6 cellular contexts compared by ENCODE assay signal in the genomic region with DNA sequence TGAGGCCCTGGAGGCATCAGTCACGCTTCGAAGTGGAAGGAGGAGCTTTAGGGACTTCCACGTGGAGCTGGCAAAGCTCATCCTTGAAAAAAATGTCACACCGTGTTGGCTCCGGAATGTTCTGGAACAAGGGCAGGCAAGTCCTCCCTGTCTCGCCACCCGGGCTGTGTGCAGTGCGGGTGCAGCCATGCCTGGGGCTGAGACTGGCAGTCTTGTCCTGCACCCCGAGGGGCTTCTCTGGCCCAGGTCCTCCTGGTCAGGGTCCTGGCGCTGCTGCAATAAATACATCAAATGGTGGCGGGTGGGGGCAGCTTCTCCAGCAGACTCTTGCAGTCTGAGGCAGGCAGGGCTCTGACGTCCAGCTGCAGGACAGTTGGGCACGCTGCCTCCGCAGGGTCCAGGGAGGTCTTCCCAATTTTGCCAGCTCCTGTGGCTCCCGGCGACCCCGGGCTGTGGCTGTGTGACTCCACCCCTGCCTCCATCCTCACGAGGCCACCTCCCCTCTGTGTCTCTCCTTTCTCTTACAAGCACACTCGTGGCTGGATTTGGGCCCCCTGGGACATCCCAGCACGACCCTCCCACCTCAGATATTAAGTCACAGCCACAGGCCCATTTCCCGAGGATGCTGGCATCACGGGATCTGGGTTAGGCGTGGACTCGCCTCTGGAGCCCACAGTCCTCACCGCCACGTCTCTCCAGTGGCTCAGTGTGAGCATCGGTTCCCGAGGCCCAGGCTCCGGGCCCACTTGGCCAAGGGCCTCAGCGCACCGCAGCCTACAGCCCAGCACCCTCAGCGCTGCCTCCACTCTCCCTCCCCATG. TPM values are rescaled to one million over a fixed set of nuclear protein-coding genes. Genes with fewer than 3 reads are reported as not detected.
"Had no signal": no experiment of that assay in that cellular context is flagged by ENCODE, and none has a peak within 500 bp of the region (broad histone marks: within the 10 kb centered on the region; RNA-seq: fewer than 3 reads in every experiment).

No MANE protein-coding gene starts in this region.

RNA-seq across cellular contexts. Expression of gene ZDHHC11, which starts 8.2 kb away (rescaled TPM):
- polyA plus RNA-seq: naive thymus-derived CD8-positive, alpha-beta T cell had no signal

RNA-seq across cellular contexts. Expression of gene ZDHHC11B, which starts 58.1 kb away (rescaled TPM):
- total RNA-seq: activated CD4-positive, alpha-beta memory T cell treated with anti-CD3 and anti-CD28 coated beads, Interleukin-2, amount 10 ng/mL, durations not matched to agents 7 days and 5 days; epithelial cell of proximal tubule; foreskin keratinocyte; smooth muscle cell had no signal
- polyA plus RNA-seq: fibroblast of lung; foreskin keratinocyte; naive thymus-derived CD8-positive, alpha-beta T cell; smooth muscle cell had no signal
